Comparison of ENCODE assay signal across 34 cellular contexts in the genomic region with DNA sequence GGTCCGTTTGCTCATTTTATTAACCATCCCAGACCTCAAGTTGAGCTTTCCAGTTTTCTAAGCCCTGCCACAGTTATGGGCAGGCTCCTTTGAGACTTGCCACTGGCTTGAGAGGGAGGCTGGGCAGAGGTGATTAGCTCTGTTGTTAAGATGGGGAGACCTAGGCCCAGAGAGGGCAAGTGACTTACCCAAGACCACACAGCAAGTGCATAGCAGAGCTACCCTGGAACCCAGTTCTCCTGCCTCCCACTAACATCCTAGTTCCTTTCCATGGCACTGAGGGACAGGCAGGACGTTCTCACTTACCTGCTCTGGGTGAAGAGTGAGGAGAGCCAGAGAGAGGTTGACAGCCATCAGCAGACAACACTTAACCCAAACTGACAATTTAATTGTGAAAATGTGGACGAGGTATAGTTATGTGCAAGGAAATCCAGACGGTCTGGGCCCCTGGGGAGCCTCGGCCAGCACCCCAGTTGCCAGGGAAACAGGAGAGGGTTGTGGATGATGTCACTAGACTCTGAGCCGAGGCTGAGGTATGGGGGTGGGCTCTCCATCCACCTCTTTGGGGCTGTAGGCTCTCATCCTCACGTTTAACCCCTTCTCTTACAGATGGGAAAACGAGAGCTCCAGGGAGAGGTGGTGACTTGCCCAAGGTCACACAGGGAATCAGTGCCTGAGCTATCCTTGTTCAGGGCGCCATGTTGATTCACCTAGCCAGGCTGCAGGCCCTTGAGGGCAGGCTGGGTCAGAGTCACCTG. TPM values are rescaled to one million over a fixed set of nuclear protein-coding genes. Genes with fewer than 3 reads are reported as not detected.
"Had no signal": no experiment of that assay in that cellular context is flagged by ENCODE, and none has a peak within 500 bp of the region (broad histone marks: within the 10 kb centered on the region; RNA-seq: fewer than 3 reads in every experiment).

No MANE protein-coding gene starts in this region.

- H3K27ac ChIP-seq: adrenal gland, body of pancreas, cardiac muscle cell, gastroesophageal sphincter, left lung, parathyroid adenoma, right lobe of liver, testis, transverse colon, WERI-Rb-1 had no signal

- H3K4me3 Mint-ChIP-seq: activated CD4-positive, alpha-beta memory T cell treated with anti-CD3 and anti-CD28 coated beads for 36 hours; activated CD4-positive, alpha-beta T cell treated with anti-CD3 and anti-CD28 coated beads, Interleukin-2, amount 10 ng/mL, durations not matched to agents 24 days and 14 days; activated naive CD4-positive, alpha-beta T cell treated with anti-CD3 and anti-CD28 coated beads for 36 hours; activated naive CD8-positive, alpha-beta T cell treated with anti-CD3 and anti-CD28 coated beads for 36 hours; activated T-helper 1 cell treated with anti-CD3 and anti-CD28 coated beads, Interleukin-12 subunit alpha, Interleukin-12 subunit beta, Interleukin-2, Interleukin-4 antibody, amounts not matched to agents 30 ng/mL and 10 ng/mL and 1 ng/mL, durations not matched to agents 14 hours and 24 hours and 36 hours; effector memory CD8-positive, alpha-beta T cell; mesothelial cell of epicardium; nephron progenitor cell; T-helper 1 cell treated with Interleukin-12 subunit alpha and Interleukin-12 subunit beta and Interleukin-4 antibody, amounts not matched to agents 30 μg/mL and 1 μg/mL, for 36 hours had no signal

- H3K4me1 Mint-ChIP-seq: activated CD4-positive, alpha-beta T cell treated with anti-CD3 and anti-CD28 coated beads, Interleukin-2, amount 10 ng/mL, durations not matched to agents 24 days and 14 days; activated naive CD8-positive, alpha-beta T cell treated with anti-CD3 and anti-CD28 coated beads for 36 hours; naive B cell had no signal

- H3K4me3 ChIP-seq: adrenal gland, body of pancreas, cardiac muscle cell, gastroesophageal sphincter, left lung, right lobe of liver, testis, transverse colon had no signal

- H3K9me3 Mint-ChIP-seq: activated CD4-positive, alpha-beta memory T cell treated with anti-CD3 and anti-CD28 coated beads for 36 hours; activated CD4-positive, alpha-beta T cell treated with anti-CD3 and anti-CD28 coated beads, Interleukin-2, amount 10 ng/mL, durations not matched to agents 24 days and 14 days; activated naive CD4-positive, alpha-beta T cell treated with anti-CD3 and anti-CD28 coated beads for 36 hours; activated naive CD8-positive, alpha-beta T cell treated with anti-CD3 and anti-CD28 coated beads for 36 hours; activated T-helper 1 cell treated with anti-CD3 and anti-CD28 coated beads, Interleukin-12 subunit alpha, Interleukin-12 subunit beta, Interleukin-2, Interleukin-4 antibody, amounts not matched to agents 30 ng/mL and 10 ng/mL and 1 ng/mL, durations not matched to agents 14 hours and 24 hours and 36 hours; effector memory CD8-positive, alpha-beta T cell; mesothelial cell of epicardium; naive B cell; nephron progenitor cell; T-helper 1 cell treated with Interleukin-12 subunit alpha and Interleukin-12 subunit beta and Interleukin-4 antibody, amounts not matched to agents 30 μg/mL and 1 μg/mL, for 36 hours had no signal

- ATAC-seq: body of pancreas; effector memory CD8-positive, alpha-beta T cell; gastroesophageal sphincter; left lung; right lobe of liver; stimulated activated naive CD8-positive, alpha-beta T cell treated with anti-CD3 and anti-CD28 coated beads, Interleukin-15, Interleukin-2, amounts not matched to agents 100 U/mL and 50 U/mL, for 24 hours had no signal

- H3K27ac Mint-ChIP-seq: activated CD4-positive, alpha-beta memory T cell treated with anti-CD3 and anti-CD28 coated beads for 36 hours; activated CD4-positive, alpha-beta T cell treated with anti-CD3 and anti-CD28 coated beads, Interleukin-2, amount 10 ng/mL, durations not matched to agents 24 days and 14 days; activated naive CD4-positive, alpha-beta T cell treated with anti-CD3 and anti-CD28 coated beads for 36 hours; activated naive CD8-positive, alpha-beta T cell treated with anti-CD3 and anti-CD28 coated beads for 36 hours; activated T-helper 1 cell treated with anti-CD3 and anti-CD28 coated beads, Interleukin-12 subunit alpha, Interleukin-12 subunit beta, Interleukin-2, Interleukin-4 antibody, amounts not matched to agents 30 ng/mL and 10 ng/mL and 1 ng/mL, durations not matched to agents 14 hours and 24 hours and 36 hours; effector memory CD8-positive, alpha-beta T cell; mesothelial cell of epicardium; naive B cell; nephron progenitor cell; T-helper 1 cell treated with Interleukin-12 subunit alpha and Interleukin-12 subunit beta and Interleukin-4 antibody, amounts not matched to agents 30 μg/mL and 1 μg/mL, for 36 hours had no signal

- H3K27me3 ChIP-seq: adrenal gland, body of pancreas, gastroesophageal sphincter, right lobe of liver, testis had no signal

- H3K4me1 ChIP-seq: gastroesophageal sphincter, left lung, right lobe of liver, transverse colon had no signal

- H3K9me3 ChIP-seq: adrenal gland, body of pancreas, gastroesophageal sphincter, left lung, right lobe of liver, testis, transverse colon had no signal

- H3K36me3 Mint-ChIP-seq: activated CD4-positive, alpha-beta memory T cell treated with anti-CD3 and anti-CD28 coated beads for 36 hours; activated naive CD8-positive, alpha-beta T cell treated with anti-CD3 and anti-CD28 coated beads for 36 hours; mesothelial cell of epicardium; naive B cell had no signal

- H3K36me3 ChIP-seq: adrenal gland, cardiac muscle cell, gastroesophageal sphincter, left lung, right lobe of liver, transverse colon, WERI-Rb-1 had no signal

- DNase-seq: activated CD4-positive, alpha-beta memory T cell treated with anti-CD3 and anti-CD28 coated beads for 36 hours; activated CD4-positive, alpha-beta T cell treated with anti-CD3 and anti-CD28 coated beads, Interleukin-2, amount 10 ng/mL, durations not matched to agents 24 days and 14 days; activated CD4-positive, CD25-positive, alpha-beta regulatory T cell treated with anti-CD3 and anti-CD28 coated beads, Interleukin-2, amount 50 U/mL, for 72 hours; activated CD8-positive, alpha-beta memory T cell treated with anti-CD3 and anti-CD28 coated beads, Interleukin-2, amount 50 U/mL, for 4 hours; activated effector memory CD4-positive, alpha-beta T cell treated with anti-CD3 and anti-CD28 coated beads, Interleukin-2, amount 50 U/mL, for 16 hours; activated naive CD4-positive, alpha-beta T cell treated with anti-CD3 and anti-CD28 coated beads for 36 hours; activated naive CD8-positive, alpha-beta T cell treated with anti-CD3 and anti-CD28 coated beads for 36 hours; activated T-cell treated with anti-CD3 and anti-CD28 coated beads, Interleukin-2, amount 50 U/mL, for 1 hour; adrenal gland; body of pancreas; cortex of kidney; effector memory CD8-positive, alpha-beta T cell; erythroblast; hippocampal formation; left lung; mammary epithelial cell; naive B cell; nephron progenitor cell; stimulated activated CD4-positive, alpha-beta T cell treated with anti-CD3 and anti-CD28 coated beads, Interleukin-12 subunit alpha, Interleukin-12 subunit beta, amount 100 ng/mL, for 4 hours; stimulated activated CD4-positive, alpha-beta T cell treated with anti-CD3 and anti-CD28 coated beads, Interleukin-4, amount 100 ng/mL, for 1 hour; stimulated activated naive CD8-positive, alpha-beta T cell treated with anti-CD3 and anti-CD28 coated beads, Interleukin-15, Interleukin-2, amounts not matched to agents 100 U/mL and 50 U/mL, for 24 hours; T-helper 9 cell; testis; transverse colon; WERI-Rb-1 had no signal

RNA-seq across cellular contexts. Expression of gene WNT11, which starts 12.3 kb away (rescaled TPM):
- total RNA-seq: activated CD4-positive, alpha-beta memory T cell treated with anti-CD3 and anti-CD28 coated beads for 36 hours; activated naive CD4-positive, alpha-beta T cell treated with anti-CD3 and anti-CD28 coated beads for 36 hours; activated naive CD8-positive, alpha-beta T cell treated with anti-CD3 and anti-CD28 coated beads for 36 hours; fibroblast of villous mesenchyme had no signal
- polyA plus RNA-seq: keratinocyte, mammary epithelial cell had no signal
